Comparison of ENCODE assay signal across 15 cellular contexts in genomic region chr7:46290374-46291061, GRCh38.
DNase-seq lines count a peak whose midpoint lies in the region; ATAC-seq, FAIRE-seq and TF ChIP-seq lines count a peak whose summit lies in the region.
"Had no signal": no experiment of that assay in that cellular context is flagged by ENCODE, and none has a peak within 500 bp of the region (broad histone marks: within the 10 kb centered on the region; RNA-seq: fewer than 3 reads in every experiment).

No MANE protein-coding gene starts in this region.

- no peaks in the 10 kb centered on the region for H4K20me1 ChIP-seq in GM12878 (ENCODE audit: control insufficient read depth, insufficient read depth)

- BruUV-seq in GM12878 (replicated peaks; lab: Mats Ljungman, UMichigan): no TSS peak

- RAD21 ChIA-PET in GM12878 (lab: Charles Lee; ENCODE audit: unreplicated experiment): interaction anchor here (0.6 to 7.3 kb wide), 15 partner anchors 9 to 392 kb away, joined by 3 to 35 read pairs (median 6); partner anchors contain the start of gene IGFBP3

- in situ Hi-C loops in GM12878 (cut with MboI): no loop called here

- TF ChIP-seq RAD21 in GM12878 (IDR thresholded peaks at IDR 0.05; ENCODE audit: insufficient read depth, low read depth, low read length): no peak

- H3K27ac ChIP-seq in GM12878 (ENCODE audit: control insufficient read depth, insufficient read depth) (peak overlapping the region; percentile 19; the same call in 1 of the 2 replicates), suprapubic skin (peak overlapping the region; percentile 69), small intestine (ENCODE audit: low read depth in 1 of 2, low read length in 1 of 2) (no peak overlapping the region)
- H3K27ac ChIP-seq: dorsolateral prefrontal cortex, left lung, parathyroid adenoma had no signal

- intact Hi-C loops in GM12878 (cut with micrococcal nuclease; ENCODE audit: unreplicated experiment): loop anchor here (1.0 to 2.0 kb wide), 4 partner anchors 57 to 232 kb away; no protein-coding TSS in a partner anchor

- H3K9me3 ChIP-seq in GM12878 (replicated peaks; ENCODE audit: control insufficient read depth, insufficient read depth, low read length): no peaks in the 10 kb centered on the region; the same call in 2 of the 3 replicates
- no peaks in the 10 kb centered on the region for H3K9me3 ChIP-seq in suprapubic skin
- no peaks in the 10 kb centered on the region for H3K9me3 ChIP-seq in small intestine (ENCODE audit: control insufficient read depth, low read depth)
- H3K9me3 ChIP-seq: left lung had no signal

- H3K4me1 ChIP-seq in GM12878 (ENCODE audit: control insufficient read depth, insufficient read depth, low read length) (no peaks in the 10 kb centered on the region), suprapubic skin (peaks cover 36% of the 10 kb centered on the region), small intestine (ENCODE audit: control insufficient read depth in 2 of 2, insufficient read depth in 1 of 2, low read depth in 1 of 2, low read length in 1 of 2) (no peaks in the 10 kb centered on the region)
- H3K4me1 ChIP-seq: left lung, parathyroid adenoma had no signal

- H3K36me3 ChIP-seq in GM12878 (ENCODE audit: control insufficient read depth in 2 of 2, insufficient read depth in 2 of 2, low read length in 1 of 2): no peaks in the 10 kb centered on the region
- no peaks in the 10 kb centered on the region for H3K36me3 ChIP-seq in suprapubic skin
- no peaks in the 10 kb centered on the region for H3K36me3 ChIP-seq in small intestine (ENCODE audit: control insufficient read depth in 2 of 2, insufficient read depth in 2 of 2, low read length in 2 of 2)
- H3K36me3 ChIP-seq: left lung had no signal

- H3K27me3 ChIP-seq in GM12878 (replicated peaks in 1 of 2; ENCODE audit: control insufficient read depth in 2 of 2, insufficient read depth in 2 of 2, low read length in 1 of 2) (no peaks in the 10 kb centered on the region), suprapubic skin (no peaks in the 10 kb centered on the region), small intestine (ENCODE audit: control insufficient read depth in 2 of 2, insufficient read depth in 2 of 2, low read length in 2 of 2) (no peaks in the 10 kb centered on the region)
- H3K27me3 ChIP-seq: left lung had no signal

- peak; percentile 4 for DNase-seq in GM12878 (ENCODE audit: low read depth, low spot score)
- no peak for DNase-seq in suprapubic skin (ENCODE audit: low spot score in 2 of 2)
- no peak for DNase-seq in GDM1 (lab: John Stamatoyannopoulos, UW)
- no peak for DNase-seq in DMS79 (lab: John Stamatoyannopoulos, UW)
- DNase-seq in small intestine: no peak
- DNase-seq: activated CD8-positive, alpha-beta T cell treated with anti-CD3 and anti-CD28 coated beads, Interleukin-2, amount 10 ng/mL, durations not matched to agents 7 days and 5 days; activated naive CD8-positive, alpha-beta T cell treated with anti-CD3 and anti-CD28 coated beads for 36 hours; dorsolateral prefrontal cortex; left lung; stimulated activated naive CD4-positive, alpha-beta T cell treated with Interleukin-2 at 50 U/mL for 16 hours had no signal

- H2AFZ ChIP-seq in GM12878 (ENCODE audit: control insufficient read depth, low read depth, low read length): no peak overlapping the region
- H2AFZ ChIP-seq: parathyroid adenoma had no signal

- CTCF ChIA-PET in GM12878 (lab: Yijun Ruan, JAX): interaction anchor here (1.0 to 2.6 kb wide), 4 partner anchors 61 to 372 kb away, joined by 3 to 12 read pairs (median 4); no protein-coding TSS in a partner anchor

- SMC1A ChIA-PET in GM12878 (lab: Charles Lee; ENCODE audit: uncharacterized antibody, unreplicated experiment): interaction anchor here (0.6 to 7.2 kb wide), 14 partner anchors 13 to 371 kb away, joined by 3 to 64 read pairs (median 5); no protein-coding TSS in a partner anchor

- TF ChIP-seq CTCF in GM12878 (IDR thresholded peaks at IDR 0.05 in 2 of 3, conservative IDR thresholded peaks at IDR 0.05 in 1 of 3; ENCODE audit: control insufficient read depth in 2 of 3, extremely low read depth in 1 of 3, insufficient read depth in 1 of 3, low read depth in 3 of 3, low read length in 3 of 3) (no peak), suprapubic skin (IDR thresholded peaks at IDR 0.05) (no peak)

- peak overlapping the region; percentile 54; the same call in 1 of the 2 replicates for H3K4me2 ChIP-seq in GM12878 (ENCODE audit: control insufficient read depth, insufficient read depth)

- no peak for TF ChIP-seq POLR2A in GM12878 (IDR thresholded peaks at IDR 0.05; ENCODE audit: low read depth, low read length)
- no peak for TF ChIP-seq POLR2A in suprapubic skin (IDR thresholded peaks at IDR 0.05)

- no peaks in the 10 kb centered on the region for H3K79me2 ChIP-seq in GM12878 (ENCODE audit: control insufficient read depth, insufficient read depth, low read length)
- H3K79me2 ChIP-seq: parathyroid adenoma had no signal

- 0% methylated on average over 1 of the region's 1 CpG for WGBS in GM12878 (ENCODE audit: insufficient coverage, insufficient replicate concordance, low lambda C conversion rate, missing lambda C conversion rate)
- 64% methylated on average over 1 of the region's 1 CpG for WGBS in suprapubic skin
- 33 to 51% (median 34%) methylated on average over 1 of the region's 1 CpG for WGBS in small intestine, 3 donors

- POLR2A ChIA-PET in GM12878 (lab: Charles Lee): interaction anchor here (0.7 to 1.3 kb wide), 3 partner anchors 151 to 361 kb away, joined by 3 to 4 read pairs (median 3); no protein-coding TSS in a partner anchor

- H3K9ac ChIP-seq in GM12878 (ENCODE audit: control insufficient read depth, insufficient read depth, low read length): no peak overlapping the region
- H3K9ac ChIP-seq: parathyroid adenoma had no signal

- no peak overlapping the region for H3K4me3 ChIP-seq in GM12878
- no peak overlapping the region for H3K4me3 ChIP-seq in suprapubic skin
- no peak overlapping the region for H3K4me3 ChIP-seq in small intestine (ENCODE audit: low read depth in 1 of 2, low read length in 2 of 2)
- H3K4me3 ChIP-seq: dorsolateral prefrontal cortex, left lung had no signal

- TF ChIP-seq EP300 in GM12878 (IDR thresholded peaks at IDR 0.05; ENCODE audit: borderline replicate concordance in 1 of 2, control insufficient read depth in 1 of 2, low read depth in 2 of 2, low read length in 2 of 2): no peak
- no peak for TF ChIP-seq EP300 in suprapubic skin (IDR thresholded peaks at IDR 0.05)

- FAIRE-seq in GM12878 (lab: Jason Lieb, UNC) (no peak), small intestine (lab: Jason Lieb, UNC) (no peak)
- FAIRE-seq: GM12891 had no signal

- ATAC-seq in GM19395 (IDR thresholded peaks at IDR 0.05; ENCODE audit: unreplicated experiment) (peak; percentile 32), HG02981 (IDR thresholded peaks at IDR 0.05; ENCODE audit: unreplicated experiment) (peak; percentile 22), GM12878 (peak; percentile 52)
- ATAC-seq in activated CD4-positive, CD25-positive, alpha-beta regulatory T cell treated with anti-CD3 and anti-CD28 coated beads, Interleukin-2, amount 50 U/mL, for 24 hours: no peak
- ATAC-seq: activated CD8-positive, alpha-beta T cell treated with anti-CD3 and anti-CD28 coated beads, Interleukin-2, amount 10 ng/mL, durations not matched to agents 7 days and 5 days; left lung had no signal

TF ChIP-seq in GM12878, 131 proteins besides CTCF, POLR2A, EP300 and RAD21:
- peak; percentile 51 for TF ChIP-seq SPI1 (IDR thresholded peaks at IDR 0.05; ENCODE audit: borderline replicate concordance, insufficient read depth, low read depth, low read length)
- no peak for TF ChIP-seq MTA3 (IDR thresholded peaks at IDR 0.05; ENCODE audit: borderline replicate concordance, low read length)
- TF ChIP-seq IKZF2 (IDR thresholded peaks at IDR 0.05): peak in 1 of 2 experiments; percentile 34; a peak in 2 of 4 replicates
- TF ChIP-seq ZBTB4 (CRISPR knock-in tag; IDR thresholded peaks at IDR 0.05): no peak
- 0 out of 4 replicates have a peak, but pooled peaks of 1 of the 2 experiments have one; percentile 8 for TF ChIP-seq ETV6 (conservative IDR thresholded peaks at IDR 0.05 in 1 of 2, IDR thresholded peaks at IDR 0.05 in 1 of 2; ENCODE audit: borderline replicate concordance in 1 of 2, low read depth in 1 of 2)
- no peak for TF ChIP-seq ZNF24 (IDR thresholded peaks at IDR 0.05)
- TF ChIP-seq ZNF217 (IDR thresholded peaks at IDR 0.05): 0 out of 2 replicates have a peak, but pooled peaks have one; percentile 20
- TF ChIP-seq FOXK2 (IDR thresholded peaks at IDR 0.05): no peak
- TF ChIP-seq DPF2 (IDR thresholded peaks at IDR 0.05): no peak
- TF ChIP-seq FOXM1 (IDR thresholded peaks at IDR 0.05; ENCODE audit: low read depth, low read length): no peak
- TF ChIP-seq MTA2 (IDR thresholded peaks at IDR 0.05; ENCODE audit: low read depth): 0 out of 2 replicates have a peak, but pooled peaks have one; percentile 8

Comparison
In these comparisons a context has a peak if more than half of its experiments do, and no peak if none do; other contexts are left out.
1. ATAC-seq: peak in GM19395 (single experiment), HG02981 (single experiment) and GM12878 (single experiment); none in activated CD4-positive, CD25-positive, alpha-beta regulatory T cell treated with anti-CD3 and anti-CD28 coated beads, Interleukin-2, amount 50 U/mL, for 24 hours (0 of 2).
2. H3K27ac ChIP-seq: peak in GM12878 (single experiment) and suprapubic skin (single experiment); none in small intestine (0 of 2).